Comparison of ENCODE assay signal across 27 cellular contexts in genomic region chr5:9318031-9318430, GRCh38.
"Had no signal": no experiment of that assay in that cellular context is flagged by ENCODE, and none has a peak within 500 bp of the region (broad histone marks: within the 10 kb centered on the region; RNA-seq: fewer than 3 reads in every experiment).

No MANE protein-coding gene starts in this region.

- FAIRE-seq: small intestine, urothelium cell line had no signal

- H3K4me3 Mint-ChIP-seq: natural killer cell; nephron; stimulated activated effector memory CD8-positive, alpha-beta T cell treated with anti-CD3 and anti-CD28 coated beads, Interleukin-12 subunit alpha, Interleukin-12 subunit beta, amount 100 ng/mL, for 72 hours; stimulated activated naive B cell treated with anti-CD40 and anti-IgM and Interleukin-4, amounts not matched to agents 10 μg/mL and 1 μg/mL and 100 μg/mL, for 72 hours; stimulated activated naive CD8-positive, alpha-beta T cell treated with anti-CD3 and anti-CD28 coated beads, Interleukin-15, Interleukin-2, amounts not matched to agents 100 ng/mL and 50 ng/mL, for 24 hours had no signal

- H3K4me1 ChIP-seq: parathyroid adenoma, psoas muscle, right lobe of liver, sigmoid colon, stomach, thyroid gland, upper lobe of left lung, vagina had no signal

- H2AFZ ChIP-seq: parathyroid adenoma had no signal

- H3K9me3 ChIP-seq: neutrophil, psoas muscle, right lobe of liver, sigmoid colon, stomach, thoracic aorta, thyroid gland, tibial nerve, upper lobe of left lung, vagina had no signal

- H3K36me3 ChIP-seq: neutrophil, right lobe of liver, sigmoid colon, stomach, thoracic aorta, thyroid gland, tibial nerve, upper lobe of left lung, vagina had no signal

- H3K27me3 Mint-ChIP-seq: progenitor cell of endocrine pancreas; stimulated activated naive B cell treated with anti-CD40 and anti-IgM and Interleukin-4, amounts not matched to agents 10 μg/mL and 1 μg/mL and 100 μg/mL, for 72 hours; stimulated activated naive CD8-positive, alpha-beta T cell treated with anti-CD3 and anti-CD28 coated beads, Interleukin-15, Interleukin-2, amounts not matched to agents 100 ng/mL and 50 ng/mL, for 24 hours had no signal

- H3K79me2 ChIP-seq: parathyroid adenoma had no signal

- H3K9ac ChIP-seq: parathyroid adenoma had no signal

- H3K36me3 Mint-ChIP-seq: natural killer cell; stimulated activated effector memory CD8-positive, alpha-beta T cell treated with anti-CD3 and anti-CD28 coated beads, Interleukin-12 subunit alpha, Interleukin-12 subunit beta, amount 100 ng/mL, for 72 hours; stimulated activated naive B cell treated with anti-CD40 and anti-IgM and Interleukin-4, amounts not matched to agents 10 μg/mL and 1 μg/mL and 100 μg/mL, for 72 hours had no signal

- DNase-seq: natural killer cell; nucleus accumbens; psoas muscle; right cardiac atrium; right lobe of liver; sigmoid colon; small intestine; stimulated activated CD4-positive, alpha-beta T cell treated with anti-CD3 and anti-CD28 coated beads, Interleukin-15, amount 100 ng/mL, for 24 hours; stimulated activated CD4-positive, alpha-beta T cell treated with anti-CD3 and anti-CD28 coated beads, Interleukin-2, amount 100 ng/mL, for 24 hours; stimulated activated CD4-positive, alpha-beta T cell treated with anti-CD3 and anti-CD28 coated beads, Interleukin-2, amount 100 ng/mL, for 48 hours; stimulated activated CD4-positive, alpha-beta T cell treated with anti-CD3 and anti-CD28 coated beads, Interleukin-4, amount 100 ng/mL, for 24 hours; stimulated activated naive B cell treated with anti-CD40 and anti-IgM and Interleukin-4, amounts not matched to agents 10 μg/mL and 1 μg/mL and 100 μg/mL, for 72 hours; stimulated activated naive CD4-positive, alpha-beta T cell treated with Interleukin-2 at 50 U/mL for 16 hours; stomach; thyroid gland; trophoblast cell; upper lobe of left lung had no signal

- H3K27ac ChIP-seq: neutrophil, parathyroid adenoma, psoas muscle, right lobe of liver, sigmoid colon, stomach, thoracic aorta, thyroid gland, tibial nerve, upper lobe of left lung, vagina had no signal

- H3K27me3 ChIP-seq: neutrophil, right lobe of liver, sigmoid colon, stomach, thyroid gland, tibial nerve, upper lobe of left lung, vagina had no signal

- H3K9me3 Mint-ChIP-seq: nephron; stimulated activated naive CD8-positive, alpha-beta T cell treated with anti-CD3 and anti-CD28 coated beads, Interleukin-15, Interleukin-2, amounts not matched to agents 100 ng/mL and 50 ng/mL, for 24 hours had no signal

- H3K4me3 ChIP-seq: psoas muscle, right lobe of liver, sigmoid colon, stomach, thoracic aorta, thyroid gland, tibial nerve, upper lobe of left lung, vagina had no signal

- ATAC-seq: natural killer cell; psoas muscle; right cardiac atrium; right lobe of liver; stimulated activated effector memory CD8-positive, alpha-beta T cell treated with anti-CD3 and anti-CD28 coated beads, Interleukin-12 subunit alpha, Interleukin-12 subunit beta, amount 100 ng/mL, for 72 hours; stimulated activated naive B cell treated with anti-CD40 and anti-IgM and Interleukin-4, amounts not matched to agents 10 μg/mL and 1 μg/mL and 100 μg/mL, for 72 hours had no signal

- H3K27ac Mint-ChIP-seq: natural killer cell; progenitor cell of endocrine pancreas; stimulated activated effector memory CD8-positive, alpha-beta T cell treated with anti-CD3 and anti-CD28 coated beads, Interleukin-12 subunit alpha, Interleukin-12 subunit beta, amount 100 ng/mL, for 72 hours; stimulated activated naive B cell treated with anti-CD40 and anti-IgM and Interleukin-4, amounts not matched to agents 10 μg/mL and 1 μg/mL and 100 μg/mL, for 72 hours; stimulated activated naive CD8-positive, alpha-beta T cell treated with anti-CD3 and anti-CD28 coated beads, Interleukin-15, Interleukin-2, amounts not matched to agents 100 ng/mL and 50 ng/mL, for 24 hours had no signal

- H3K4me1 Mint-ChIP-seq: natural killer cell; nephron; stimulated activated effector memory CD8-positive, alpha-beta T cell treated with anti-CD3 and anti-CD28 coated beads, Interleukin-12 subunit alpha, Interleukin-12 subunit beta, amount 100 ng/mL, for 72 hours; stimulated activated naive B cell treated with anti-CD40 and anti-IgM and Interleukin-4, amounts not matched to agents 10 μg/mL and 1 μg/mL and 100 μg/mL, for 72 hours had no signal
